ENCODE assay signal across 13 cellular contexts in the genomic region with DNA sequence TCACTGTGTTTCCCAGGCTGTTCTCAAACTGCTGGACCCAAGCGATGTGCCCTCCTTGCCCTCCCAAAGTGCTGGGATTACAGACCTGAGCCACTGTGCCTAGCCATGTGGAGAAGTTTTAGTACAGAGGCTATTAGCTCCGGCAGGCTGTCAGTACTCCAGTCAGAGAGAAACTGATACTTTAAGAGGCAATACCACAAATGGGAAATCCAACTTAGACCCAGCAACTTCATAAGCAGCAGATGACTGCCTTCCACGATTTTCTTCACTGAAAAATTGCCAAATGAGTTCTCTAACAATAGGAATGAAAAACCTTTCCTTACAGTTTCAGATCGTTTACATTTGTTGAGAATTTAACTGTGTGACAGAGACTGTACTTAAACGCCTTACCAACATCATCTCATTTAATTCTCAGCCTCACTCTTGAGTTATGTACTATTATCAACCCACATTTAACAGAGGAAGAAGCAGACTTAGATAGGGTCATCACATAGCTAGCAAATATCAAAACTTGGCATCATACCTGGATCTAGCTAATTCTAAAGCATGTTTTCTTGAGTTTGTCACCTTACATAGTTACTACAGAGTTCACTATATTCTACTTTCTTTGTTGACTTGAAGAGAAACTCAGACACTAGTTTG.
DNase-seq lines count a peak whose midpoint lies in the region; ATAC-seq and TF ChIP-seq lines count a peak whose summit lies in the region.
"Had no signal": no experiment of that assay in that cellular context is flagged by ENCODE, and none has a peak within 500 bp of the region (broad histone marks: within the 10 kb centered on the region; RNA-seq: fewer than 3 reads in every experiment).

No MANE protein-coding gene starts in this region.

- intact Hi-C loops in Right ventricle myocardium superior (cut with DNase I) = no loop called here

- no peak for TF ChIP-seq CTCF in WTC11 (IDR thresholded peaks at IDR 0.05)

- no peaks in the 10 kb centered on the region for H3K27me3 Mint-ChIP-seq in WTC11 (ENCODE audit: low read depth)
- H3K27me3 Mint-ChIP-seq: stimulated activated naive CD8-positive, alpha-beta T cell treated with anti-CD3 and anti-CD28 coated beads, Interleukin-15, Interleukin-2, amounts not matched to agents 100 ng/mL and 50 ng/mL, for 24 hours had no signal

- H3K9me3 Mint-ChIP-seq in WTC11 = no peaks in the 10 kb centered on the region
- H3K9me3 Mint-ChIP-seq: stimulated activated naive CD8-positive, alpha-beta T cell treated with anti-CD3 and anti-CD28 coated beads, Interleukin-15, Interleukin-2, amounts not matched to agents 100 ng/mL and 50 ng/mL, for 24 hours had no signal

- H3K36me3 Mint-ChIP-seq in WTC11 = no peaks in the 10 kb centered on the region

- H3K4me1 Mint-ChIP-seq in WTC11 = peaks cover 42% of the 10 kb centered on the region

- ATAC-seq in GM18505 (IDR thresholded peaks at IDR 0.05; ENCODE audit: unreplicated experiment) (peak; percentile 80), GM19468 (IDR thresholded peaks at IDR 0.05; ENCODE audit: extremely low read depth, unreplicated experiment) (peak; percentile 46), HG02885 (IDR thresholded peaks at IDR 0.05; ENCODE audit: poor library complexity, unreplicated experiment) (peak; percentile 95), WTC11 (no peak), Right ventricle myocardium superior (ENCODE audit: poor library complexity) (no peak)

- TF ChIP-seq POLR2A in GM18505 (IDR thresholded peaks at IDR 0.05; ENCODE audit: borderline replicate concordance, extremely low read depth, insufficient read depth, insufficient read length) = no peak

- H3K27ac Mint-ChIP-seq in WTC11 = 0 out of 2 replicates have a peak overlapping the region, but pooled peaks have one; percentile 0
- H3K27ac Mint-ChIP-seq: neural progenitor cell; stimulated activated naive CD8-positive, alpha-beta T cell treated with anti-CD3 and anti-CD28 coated beads, Interleukin-15, Interleukin-2, amounts not matched to agents 100 ng/mL and 50 ng/mL, for 24 hours had no signal

- no peak for DNase-seq in WTC11 (ENCODE audit: low spot score)
- DNase-seq in GDM1 (lab: John Stamatoyannopoulos, UW) = no peak
- DNase-seq in anterior cingulate cortex (lab: John Stamatoyannopoulos, UW) = no peak
- DNase-seq in superior temporal gyrus (ENCODE audit: extremely low spot score) = no peak
- DNase-seq in Right ventricle myocardium superior = no peak
- DNase-seq: activated T-cell treated with anti-CD3 and anti-CD28 coated beads, Interleukin-2, amount 50 U/mL, for 48 hours; C1 segment of cervical spinal cord; caudate nucleus had no signal

- POLR2A ChIA-PET in WTC11 (lab: Charles Lee) = no interaction called here

- CTCF ChIA-PET in WTC11 (lab: Charles Lee) = no interaction called here

- no peak overlapping the region for H3K4me3 Mint-ChIP-seq in WTC11
- H3K4me3 Mint-ChIP-seq: neural progenitor cell; stimulated activated naive CD8-positive, alpha-beta T cell treated with anti-CD3 and anti-CD28 coated beads, Interleukin-15, Interleukin-2, amounts not matched to agents 100 ng/mL and 50 ng/mL, for 24 hours had no signal

TF ChIP-seq in WTC11, 78 proteins besides CTCF, POLR2A, EP300 and RAD21 (continues in another document):
- TF ChIP-seq, protein P1, sequence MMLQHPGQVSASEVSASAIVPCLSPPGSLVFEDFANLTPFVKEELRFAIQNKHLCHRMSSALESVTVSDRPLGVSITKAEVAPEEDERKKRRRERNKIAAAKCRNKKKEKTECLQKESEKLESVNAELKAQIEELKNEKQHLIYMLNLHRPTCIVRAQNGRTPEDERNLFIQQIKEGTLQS (CRISPR knock-in tag; conservative IDR thresholded peaks at IDR 0.05) = no peak
- TF ChIP-seq, protein P2, sequence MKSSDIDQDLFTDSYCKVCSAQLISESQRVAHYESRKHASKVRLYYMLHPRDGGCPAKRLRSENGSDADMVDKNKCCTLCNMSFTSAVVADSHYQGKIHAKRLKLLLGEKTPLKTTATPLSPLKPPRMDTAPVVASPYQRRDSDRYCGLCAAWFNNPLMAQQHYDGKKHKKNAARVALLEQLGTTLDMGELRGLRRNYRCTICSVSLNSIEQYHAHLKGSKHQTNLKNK (CRISPR knock-in tag; IDR thresholded peaks at IDR 0.05) = no peak
- TF ChIP-seq, protein P3, sequence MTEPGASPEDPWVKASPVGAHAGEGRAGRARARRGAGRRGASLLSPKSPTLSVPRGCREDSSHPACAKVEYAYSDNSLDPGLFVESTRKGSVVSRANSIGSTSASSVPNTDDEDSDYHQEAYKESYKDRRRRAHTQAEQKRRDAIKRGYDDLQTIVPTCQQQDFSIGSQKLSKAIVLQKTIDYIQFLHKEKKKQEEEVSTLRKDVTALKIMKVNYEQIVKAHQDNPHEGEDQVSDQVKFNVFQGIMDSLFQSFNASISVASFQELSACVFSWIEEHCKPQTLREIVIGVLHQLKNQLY (CRISPR knock-in tag; IDR thresholded peaks at IDR 0.05) = no peak
- TF ChIP-seq FOXK1 (CRISPR knock-in tag; IDR thresholded peaks at IDR 0.05) = no peak
- no peak for TF ChIP-seq ZNF219 (CRISPR knock-in tag; IDR thresholded peaks at IDR 0.05; ENCODE audit: borderline replicate concordance)
- TF ChIP-seq CREB1 (CRISPR knock-in tag; IDR thresholded peaks at IDR 0.05) = no peak
- no peak for TF ChIP-seq ZNF671 (CRISPR knock-in tag; IDR thresholded peaks at IDR 0.05)
- TF ChIP-seq, protein P4, sequence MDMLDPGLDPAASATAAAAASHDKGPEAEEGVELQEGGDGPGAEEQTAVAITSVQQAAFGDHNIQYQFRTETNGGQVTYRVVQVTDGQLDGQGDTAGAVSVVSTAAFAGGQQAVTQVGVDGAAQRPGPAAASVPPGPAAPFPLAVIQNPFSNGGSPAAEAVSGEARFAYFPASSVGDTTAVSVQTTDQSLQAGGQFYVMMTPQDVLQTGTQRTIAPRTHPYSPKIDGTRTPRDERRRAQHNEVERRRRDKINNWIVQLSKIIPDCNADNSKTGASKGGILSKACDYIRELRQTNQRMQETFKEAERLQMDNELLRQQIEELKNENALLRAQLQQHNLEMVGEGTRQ (CRISPR knock-in tag; IDR thresholded peaks at IDR 0.05) = no peak
- TF ChIP-seq, protein P5, sequence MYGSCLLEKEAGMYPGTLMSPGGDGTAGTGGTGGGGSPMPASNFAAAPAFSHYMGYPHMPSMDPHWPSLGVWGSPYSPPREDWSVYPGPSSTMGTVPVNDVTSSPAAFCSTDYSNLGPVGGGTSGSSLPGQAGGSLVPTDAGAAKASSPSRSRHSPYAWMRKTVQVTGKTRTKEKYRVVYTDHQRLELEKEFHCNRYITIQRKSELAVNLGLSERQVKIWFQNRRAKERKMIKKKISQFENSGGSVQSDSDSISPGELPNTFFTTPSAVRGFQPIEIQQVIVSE (CRISPR knock-in tag; IDR thresholded peaks at IDR 0.05; ENCODE audit: borderline replicate concordance) = no peak
- TF ChIP-seq ZNF396 (CRISPR knock-in tag; IDR thresholded peaks at IDR 0.05; ENCODE audit: borderline replicate concordance) = no peak
- no peak for TF ChIP-seq NFE2L1 (CRISPR knock-in tag; IDR thresholded peaks at IDR 0.05)
- TF ChIP-seq, protein P6, sequence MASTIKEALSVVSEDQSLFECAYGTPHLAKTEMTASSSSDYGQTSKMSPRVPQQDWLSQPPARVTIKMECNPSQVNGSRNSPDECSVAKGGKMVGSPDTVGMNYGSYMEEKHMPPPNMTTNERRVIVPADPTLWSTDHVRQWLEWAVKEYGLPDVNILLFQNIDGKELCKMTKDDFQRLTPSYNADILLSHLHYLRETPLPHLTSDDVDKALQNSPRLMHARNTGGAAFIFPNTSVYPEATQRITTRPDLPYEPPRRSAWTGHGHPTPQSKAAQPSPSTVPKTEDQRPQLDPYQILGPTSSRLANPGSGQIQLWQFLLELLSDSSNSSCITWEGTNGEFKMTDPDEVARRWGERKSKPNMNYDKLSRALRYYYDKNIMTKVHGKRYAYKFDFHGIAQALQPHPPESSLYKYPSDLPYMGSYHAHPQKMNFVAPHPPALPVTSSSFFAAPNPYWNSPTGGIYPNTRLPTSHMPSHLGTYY (CRISPR knock-in tag; IDR thresholded peaks at IDR 0.05) = no peak
- TF ChIP-seq, protein P7, sequence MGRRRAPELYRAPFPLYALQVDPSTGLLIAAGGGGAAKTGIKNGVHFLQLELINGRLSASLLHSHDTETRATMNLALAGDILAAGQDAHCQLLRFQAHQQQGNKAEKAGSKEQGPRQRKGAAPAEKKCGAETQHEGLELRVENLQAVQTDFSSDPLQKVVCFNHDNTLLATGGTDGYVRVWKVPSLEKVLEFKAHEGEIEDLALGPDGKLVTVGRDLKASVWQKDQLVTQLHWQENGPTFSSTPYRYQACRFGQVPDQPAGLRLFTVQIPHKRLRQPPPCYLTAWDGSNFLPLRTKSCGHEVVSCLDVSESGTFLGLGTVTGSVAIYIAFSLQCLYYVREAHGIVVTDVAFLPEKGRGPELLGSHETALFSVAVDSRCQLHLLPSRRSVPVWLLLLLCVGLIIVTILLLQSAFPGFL (CRISPR knock-in tag; IDR thresholded peaks at IDR 0.05; ENCODE audit: borderline replicate concordance) = no peak
- TF ChIP-seq, protein P8, sequence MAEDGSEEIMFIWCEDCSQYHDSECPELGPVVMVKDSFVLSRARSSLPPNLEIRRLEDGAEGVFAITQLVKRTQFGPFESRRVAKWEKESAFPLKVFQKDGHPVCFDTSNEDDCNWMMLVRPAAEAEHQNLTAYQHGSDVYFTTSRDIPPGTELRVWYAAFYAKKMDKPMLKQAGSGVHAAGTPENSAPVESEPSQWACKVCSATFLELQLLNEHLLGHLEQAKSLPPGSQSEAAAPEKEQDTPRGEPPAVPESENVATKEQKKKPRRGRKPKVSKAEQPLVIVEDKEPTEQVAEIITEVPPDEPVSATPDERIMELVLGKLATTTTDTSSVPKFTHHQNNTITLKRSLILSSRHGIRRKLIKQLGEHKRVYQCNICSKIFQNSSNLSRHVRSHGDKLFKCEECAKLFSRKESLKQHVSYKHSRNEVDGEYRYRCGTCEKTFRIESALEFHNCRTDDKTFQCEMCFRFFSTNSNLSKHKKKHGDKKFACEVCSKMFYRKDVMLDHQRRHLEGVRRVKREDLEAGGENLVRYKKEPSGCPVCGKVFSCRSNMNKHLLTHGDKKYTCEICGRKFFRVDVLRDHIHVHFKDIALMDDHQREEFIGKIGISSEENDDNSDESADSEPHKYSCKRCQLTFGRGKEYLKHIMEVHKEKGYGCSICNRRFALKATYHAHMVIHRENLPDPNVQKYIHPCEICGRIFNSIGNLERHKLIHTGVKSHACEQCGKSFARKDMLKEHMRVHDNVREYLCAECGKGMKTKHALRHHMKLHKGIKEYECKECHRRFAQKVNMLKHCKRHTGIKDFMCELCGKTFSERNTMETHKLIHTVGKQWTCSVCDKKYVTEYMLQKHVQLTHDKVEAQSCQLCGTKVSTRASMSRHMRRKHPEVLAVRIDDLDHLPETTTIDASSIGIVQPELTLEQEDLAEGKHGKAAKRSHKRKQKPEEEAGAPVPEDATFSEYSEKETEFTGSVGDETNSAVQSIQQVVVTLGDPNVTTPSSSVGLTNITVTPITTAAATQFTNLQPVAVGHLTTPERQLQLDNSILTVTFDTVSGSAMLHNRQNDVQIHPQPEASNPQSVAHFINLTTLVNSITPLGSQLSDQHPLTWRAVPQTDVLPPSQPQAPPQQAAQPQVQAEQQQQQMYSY (CRISPR knock-in tag; IDR thresholded peaks at IDR 0.05) = no peak
- TF ChIP-seq IRF2 (CRISPR knock-in tag; IDR thresholded peaks at IDR 0.05; ENCODE audit: borderline replicate concordance, low read depth) = no peak

Comparison
In these comparisons a context has a peak if more than half of its experiments do, and no peak if none do; other contexts are left out.
1. ATAC-seq: peak in GM18505 (single experiment), GM19468 (single experiment) and HG02885 (single experiment); none in WTC11 (single experiment) and Right ventricle myocardium superior (single experiment).